In the genomic region with DNA sequence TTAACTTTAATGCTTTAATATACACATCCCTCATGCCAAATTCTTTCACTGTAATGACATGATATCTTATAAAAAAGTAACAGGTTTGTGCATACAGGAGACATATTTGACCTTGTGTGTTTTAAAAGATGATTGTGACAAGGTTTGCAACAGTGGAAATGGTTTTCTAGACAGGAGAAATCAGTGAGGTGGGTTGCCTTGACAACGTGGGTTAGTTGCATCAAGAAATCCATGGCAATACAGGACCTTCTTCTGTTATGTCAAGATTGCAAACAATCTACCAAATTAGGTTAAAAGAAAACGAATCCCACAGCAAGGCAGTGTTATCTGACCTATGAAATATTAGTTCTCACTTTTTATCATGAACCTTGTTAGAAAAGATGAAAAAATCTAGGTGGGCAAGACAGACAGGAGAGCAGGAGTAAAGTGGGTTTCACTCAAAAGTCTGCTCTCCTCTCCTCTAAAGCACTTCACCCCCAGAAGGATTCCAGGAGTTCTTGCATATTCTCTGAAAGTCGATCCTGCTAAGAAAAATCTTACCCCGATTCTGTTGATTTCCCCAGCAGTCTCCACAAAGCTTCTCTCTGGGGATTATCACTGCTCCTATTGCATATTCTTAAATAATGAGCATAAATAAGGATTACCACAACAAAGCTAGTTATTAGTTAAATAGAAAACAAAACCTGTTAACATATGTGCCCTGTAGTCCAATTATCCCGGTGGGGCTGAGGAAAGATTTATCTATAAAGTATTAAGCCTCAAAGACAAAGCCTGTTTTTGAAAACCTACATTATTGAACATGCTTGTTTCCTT, we compare ENCODE assay signal across 33 cellular contexts.
DNase-seq lines count a peak whose midpoint lies in the region; ATAC-seq, FAIRE-seq and TF ChIP-seq lines count a peak whose summit lies in the region.
"Had no signal": no experiment of that assay in that cellular context is flagged by ENCODE, and none has a peak within 500 bp of the region (broad histone marks: within the 10 kb centered on the region; RNA-seq: fewer than 3 reads in every experiment).

No MANE protein-coding gene starts in this region.

- WGBS in H1 (ENCODE audit: extremely low coverage in 1 of 2, insufficient coverage in 1 of 2, insufficient read length in 1 of 2, insufficient replicate concordance in 2 of 2, low coverage in 1 of 2, low lambda C conversion rate in 2 of 2, missing lambda C conversion rate in 1 of 2), 2 experiments = 33% methylated on average over 5 of the region's 5 CpGs; no CpG with 5 or more reads in 1 of the 2 experiments

- H3F3A ChIP-seq in DOHH2 (ENCODE audit: control insufficient read depth, insufficient read depth) (no peaks in the 10 kb centered on the region), neural cell (ENCODE audit: insufficient read depth, low read length, poor library complexity, severe bottlenecking) (peaks cover 4% of the 10 kb centered on the region)

- H3K36me3 Mint-ChIP-seq in CD14-positive monocyte = peaks cover 77 to 86% of the 10 kb centered on the region in 2 donors

- no peak for ATAC-seq in HG03139 (IDR thresholded peaks at IDR 0.05; ENCODE audit: unreplicated experiment)
- no peak for ATAC-seq in HG03095 (IDR thresholded peaks at IDR 0.05; ENCODE audit: unreplicated experiment)
- ATAC-seq: gastroesophageal sphincter; stimulated activated naive CD8-positive, alpha-beta T cell treated with anti-CD3 and anti-CD28 coated beads, Interleukin-15, Interleukin-2, amounts not matched to agents 100 U/mL and 50 U/mL, for 24 hours; upper lobe of right lung had no signal

- H2BK20ac ChIP-seq in H1 (ENCODE audit: low read length) = no peak overlapping the region

- intact Hi-C loops in CD14-positive monocyte (cut with micrococcal nuclease) = no loop called here

- no peak overlapping the region for H2BK12ac ChIP-seq in H1 (ENCODE audit: low read depth, low read length)

- POLR2A ChIA-PET in H1 (lab: Charles Lee; ENCODE audit: partially characterized antibody) = no interaction called here

- no peaks in the 10 kb centered on the region for H3K9me2 ChIP-seq in DOHH2 (replicated peaks; ENCODE audit: control insufficient read depth, low read length)
- H3K9me2 ChIP-seq in neural cell (ENCODE audit: insufficient read depth, low read length) = no peaks in the 10 kb centered on the region

- H3K4me2 ChIP-seq in DOHH2 (ENCODE audit: low read length) = peak overlapping the region; percentile 17; the same call in 1 of the 2 replicates
- H3K4me2 ChIP-seq in H1 (ENCODE audit: insufficient read depth in 1 of 2, low read depth in 2 of 2, low read length in 2 of 2) = peak overlapping the region; percentile 42 to 50
- peak overlapping the region; percentile 46 for H3K4me2 ChIP-seq in neural cell (ENCODE audit: low read length)
- H3K4me2 ChIP-seq: smooth muscle cell had no signal

- H2AK5ac ChIP-seq in H1 (ENCODE audit: low read depth, low read length) = no peak overlapping the region

- no peak overlapping the region for H3K18ac ChIP-seq in H1 (ENCODE audit: extremely low read depth, low read length)

- no peak overlapping the region for H2AFZ ChIP-seq in H1 (ENCODE audit: low read length)
- no peak overlapping the region for H2AFZ ChIP-seq in neural cell (ENCODE audit: low read depth, low read length)
- H2AFZ ChIP-seq: parathyroid adenoma had no signal

- no peaks in the 10 kb centered on the region for H3K27me3 Mint-ChIP-seq in CD14-positive monocyte (ENCODE audit: low read depth in 3 of 3)
- H3K27me3 Mint-ChIP-seq: activated naive CD8-positive, alpha-beta T cell treated with anti-CD3 and anti-CD28 coated beads for 36 hours had no signal

- TF ChIP-seq EP300 in H1 (IDR thresholded peaks at IDR 0.05; ENCODE audit: borderline replicate concordance in 1 of 2, low read depth in 2 of 2, low read length in 2 of 2) (no peak), neural cell (conservative IDR thresholded peaks at IDR 0.05; ENCODE audit: poor library complexity, severe bottlenecking) (peak; percentile 69)

- H3K36me3 ChIP-seq in DOHH2 (ENCODE audit: control insufficient read depth, low read length) (peaks cover 4% of the 10 kb centered on the region; the same call in 1 of the 2 replicates), H1 (ENCODE audit: control insufficient read depth in 2 of 4, insufficient read depth in 4 of 4, low read length in 3 of 4) (no peaks in the 10 kb centered on the region; a peak in 1 of 8 replicates), neural cell (ENCODE audit: insufficient read depth, low read length) (no peaks in the 10 kb centered on the region)
- H3K36me3 ChIP-seq: cardiac muscle cell, gastroesophageal sphincter, Peyer's patch, right atrium auricular region, upper lobe of right lung had no signal

- CTCF ChIA-PET in H1 (lab: Charles Lee; ENCODE audit: partially characterized antibody) = interaction anchor here (0.7 to 7.1 kb wide), 8 partner anchors 10 to 448 kb away, joined by 3 to 39 read pairs (median 4); no protein-coding TSS in a partner anchor

- H2BK5ac ChIP-seq in H1 (ENCODE audit: low read depth, low read length) = no peak overlapping the region

- TF ChIP-seq POLR2A in H1 (IDR thresholded peaks at IDR 0.05; ENCODE audit: control extremely low read depth in 1 of 2, low read depth in 2 of 2, low read length in 2 of 2) = no peak

- H2BK15ac ChIP-seq in H1 (ENCODE audit: low read length) = no peak overlapping the region

- no peak overlapping the region for H4K5ac ChIP-seq in H1 (ENCODE audit: insufficient read length, low read depth, low read length)

- H3K79me2 ChIP-seq in DOHH2 (ENCODE audit: control insufficient read depth, low read length) (no peaks in the 10 kb centered on the region), H1 (ENCODE audit: control insufficient read depth in 1 of 2, insufficient read depth in 2 of 2, low read length in 2 of 2) (no peaks in the 10 kb centered on the region), neural cell (replicated peaks; ENCODE audit: insufficient read depth, low read length) (no peaks in the 10 kb centered on the region)
- H3K79me2 ChIP-seq: parathyroid adenoma had no signal

- no peaks in the 10 kb centered on the region for H3K79me1 ChIP-seq in H1 (ENCODE audit: low read depth, low read length)

- no peak overlapping the region for H3K4me3 Mint-ChIP-seq in CD14-positive monocyte
- H3K4me3 Mint-ChIP-seq: activated naive CD8-positive, alpha-beta T cell treated with anti-CD3 and anti-CD28 coated beads for 36 hours; neural crest cell; T-helper 2 cell treated with Interferon-gamma antibody and Interleukin-4, amounts not matched to agents 5 μg/mL and 100 μg/mL, for 36 hours had no signal

- H4K91ac ChIP-seq in H1 (replicated peaks; ENCODE audit: insufficient read length, low read length) = no peak overlapping the region

- TF ChIP-seq CTCF in DOHH2 (IDR thresholded peaks at IDR 0.05; ENCODE audit: low read depth, low read length, poor library complexity, severe bottlenecking) (no peak), H1 (IDR thresholded peaks at IDR 0.05; ENCODE audit: control extremely low read depth in 1 of 3, insufficient read depth in 1 of 3, low read depth in 1 of 3, low read length in 3 of 3) (no peak), neural cell (IDR thresholded peaks at IDR 0.05; ENCODE audit: poor library complexity, severe bottlenecking) (no peak), CD14-positive monocyte (IDR thresholded peaks at IDR 0.05) (no peak)

- DNase-seq in NCI-H82 (lab: John Stamatoyannopoulos, UW) = peak; percentile 85
- DNase-seq in H1 (ENCODE audit: low read depth in 1 of 2, low spot score in 2 of 2) = no peak
- no peak for DNase-seq in CD14-positive monocyte (ENCODE audit: low spot score)
- no peak for DNase-seq in NCI-H187 (lab: John Stamatoyannopoulos, UW)
- DNase-seq: activated CD4-positive, alpha-beta T cell treated with anti-CD3 and anti-CD28 coated beads for 48 hours; activated effector memory CD4-positive, alpha-beta T cell treated with anti-CD3 and anti-CD28 coated beads, Interleukin-2, amount 50 U/mL, for 16 hours; activated naive CD8-positive, alpha-beta T cell treated with anti-CD3 and anti-CD28 coated beads for 36 hours; activated T-cell treated with anti-CD3 and anti-CD28 coated beads, Interleukin-2, amount 50 U/mL, for 1 hour; anterior cingulate cortex; DMS79 treated with DMSO at 0.1 percent for 48 hours; effector CD4-positive, alpha-beta T cell; HFFc6; Kasumi-1; MV-4-11; NCI-H146; Peyer's patch; SHP77; stimulated activated naive CD8-positive, alpha-beta T cell treated with anti-CD3 and anti-CD28 coated beads, Interleukin-15, Interleukin-2, amounts not matched to agents 100 U/mL and 50 U/mL, for 24 hours; upper lobe of right lung had no signal

- H3K4me3 ChIP-seq in DOHH2 (ENCODE audit: low read length) (no peak overlapping the region), H1 (ENCODE audit: extremely low read depth in 1 of 4, insufficient read depth in 2 of 4, low read depth in 3 of 4, low read length in 4 of 4) (no peak overlapping the region), neural cell (ENCODE audit: low read length) (peak overlapping the region; percentile 36)
- H3K4me3 ChIP-seq: BLaER1 treated with 17β-estradiol and CSF1 and Interleukin-3, amounts not matched to agents 10 nM and 100 nM; cardiac muscle cell; gastroesophageal sphincter; Peyer's patch; right atrium auricular region; smooth muscle cell; upper lobe of right lung had no signal

- H3K27ac Mint-ChIP-seq in CD14-positive monocyte = peak overlapping the region in 2 of 7 donors; percentile 21 to 71
- H3K27ac Mint-ChIP-seq: activated naive CD8-positive, alpha-beta T cell treated with anti-CD3 and anti-CD28 coated beads for 36 hours; HFFc6; T-helper 2 cell treated with Interferon-gamma antibody and Interleukin-4, amounts not matched to agents 5 μg/mL and 100 μg/mL, for 36 hours had no signal

- no peak overlapping the region for H3K56ac ChIP-seq in H1 (replicated peaks; ENCODE audit: insufficient read length, low read depth, low read length)

- H3K27ac ChIP-seq in DOHH2 (ENCODE audit: low read depth, low read length) (no peak overlapping the region), H1 (ENCODE audit: low read depth, low read length) (no peak overlapping the region), neural cell (ENCODE audit: low read length) (peak overlapping the region; percentile 34)
- H3K27ac ChIP-seq: BLaER1 treated with 17β-estradiol and CSF1 and Interleukin-3, amounts not matched to agents 10 nM and 100 nM; cardiac muscle cell; gastroesophageal sphincter; parathyroid adenoma; right atrium auricular region; upper lobe of right lung had no signal

- H3K27me3 ChIP-seq in DOHH2 (ENCODE audit: control insufficient read depth, low read length) (no peaks in the 10 kb centered on the region), H1 (replicated peaks in 1 of 4; ENCODE audit: control insufficient read depth in 3 of 4, extremely low read depth in 1 of 4, insufficient read depth in 3 of 4, low read length in 3 of 4) (no peaks in the 10 kb centered on the region), neural cell (ENCODE audit: insufficient read depth, low read depth, low read length) (no peaks in the 10 kb centered on the region)
- H3K27me3 ChIP-seq: BLaER1 treated with 17β-estradiol and CSF1 and Interleukin-3, amounts not matched to agents 10 nM and 100 nM; cardiac muscle cell; gastroesophageal sphincter; Peyer's patch; right atrium auricular region; upper lobe of right lung had no signal

- no peak overlapping the region for H3K14ac ChIP-seq in H1 (ENCODE audit: insufficient read length)

- no peak for TF ChIP-seq RAD21 in H1 (IDR thresholded peaks at IDR 0.05 in 1 of 2, conservative IDR thresholded peaks at IDR 0.05 in 1 of 2; ENCODE audit: low read depth in 2 of 2, low read length in 2 of 2)
- TF ChIP-seq RAD21 in neural cell (conservative IDR thresholded peaks at IDR 0.05) = no peak

- no peak overlapping the region for H3K9ac ChIP-seq in H1 (replicated peaks in 1 of 4; ENCODE audit: extremely low read depth in 1 of 4, low read depth in 3 of 4, low read length in 3 of 4)
- peak overlapping the region; percentile 13 for H3K9ac ChIP-seq in neural cell (ENCODE audit: low read length)
- H3K9ac ChIP-seq: BLaER1 treated with 17β-estradiol and CSF1 and Interleukin-3, amounts not matched to agents 10 nM and 100 nM; parathyroid adenoma had no signal

- H2BK120ac ChIP-seq in H1 (replicated peaks; ENCODE audit: low read depth, low read length) = no peak overlapping the region

- peak; percentile 19 for FAIRE-seq in H1 (lab: Jason Lieb, UNC)
- FAIRE-seq: colon, islet of Langerhans had no signal

- peaks cover 32% of the 10 kb centered on the region for H3K4me1 Mint-ChIP-seq in CD14-positive monocyte
- H3K4me1 Mint-ChIP-seq: activated naive CD8-positive, alpha-beta T cell treated with anti-CD3 and anti-CD28 coated beads for 36 hours had no signal

- peaks cover 42% of the 10 kb centered on the region for H3K4me1 ChIP-seq in DOHH2 (ENCODE audit: control insufficient read depth, low read length)
- peaks cover 0 to 5% (median 4%) of the 10 kb centered on the region in 4 experiments; a peak in 4 of 7 replicates for H3K4me1 ChIP-seq in H1 (replicated peaks in 1 of 4; ENCODE audit: control insufficient read depth in 3 of 4, insufficient read depth in 4 of 4, low read length in 3 of 4)
- H3K4me1 ChIP-seq: gastroesophageal sphincter, parathyroid adenoma, Peyer's patch, right atrium auricular region, upper lobe of right lung had no signal

- H3K9me3 ChIP-seq in DOHH2 (ENCODE audit: control insufficient read depth, insufficient read depth, low read length) (no peaks in the 10 kb centered on the region), H1 (ENCODE audit: insufficient read depth in 2 of 2, low read depth in 1 of 2, low read length in 1 of 2) (no peaks in the 10 kb centered on the region), neural cell (ENCODE audit: low read length) (no peaks in the 10 kb centered on the region)
- H3K9me3 ChIP-seq: gastroesophageal sphincter, Peyer's patch, upper lobe of right lung had no signal

- no peak overlapping the region for H3K23ac ChIP-seq in H1 (ENCODE audit: insufficient read length)

- H4K20me1 ChIP-seq in DOHH2 (ENCODE audit: control insufficient read depth, insufficient read depth, low read depth, low read length) = no peaks in the 10 kb centered on the region
- no peaks in the 10 kb centered on the region for H4K20me1 ChIP-seq in H1 (replicated peaks in 1 of 2; ENCODE audit: control insufficient read depth in 1 of 2, insufficient read depth in 2 of 2, low read length in 2 of 2)
- H4K20me1 ChIP-seq in neural cell (ENCODE audit: insufficient read depth) = no peaks in the 10 kb centered on the region

- H3K9me3 Mint-ChIP-seq in CD14-positive monocyte = peaks cover 7 to 10% (median 8%) of the 10 kb centered on the region in 7 donors
- H3K9me3 Mint-ChIP-seq: HFFc6; T-helper 2 cell treated with Interferon-gamma antibody and Interleukin-4, amounts not matched to agents 5 μg/mL and 100 μg/mL, for 36 hours had no signal

- H3K23me2 ChIP-seq in H1 (ENCODE audit: low read depth, low read length) = no peaks in the 10 kb centered on the region

- H3K4ac ChIP-seq in H1 (replicated peaks; ENCODE audit: insufficient read length, low read depth, low read length) = no peak overlapping the region

- no peak overlapping the region for H4K8ac ChIP-seq in H1 (ENCODE audit: extremely low read depth, insufficient read depth, low read length)
